ENCODE assay signal across 18 cellular contexts in genomic region chr21:38761531-38761930, GRCh38. TPM values are rescaled to one million over a fixed set of nuclear protein-coding genes. Genes with fewer than 3 reads are reported as not detected.
DNase-seq lines count a peak whose midpoint lies in the region; ATAC-seq and TF ChIP-seq lines count a peak whose summit lies in the region.
"Had no signal": no experiment of that assay in that cellular context is flagged by ENCODE, and none has a peak within 500 bp of the region (broad histone marks: within the 10 kb centered on the region; RNA-seq: fewer than 3 reads in every experiment).

No MANE protein-coding gene starts in this region.

- no peaks in the 10 kb centered on the region for H3K27me3 Mint-ChIP-seq in CD4-positive, alpha-beta T cell
- H3K27me3 Mint-ChIP-seq: T-cell had no signal

- TF ChIP-seq POLR2A in ovary (IDR thresholded peaks at IDR 0.05), result no peak

- no peak for DNase-seq in CD4-positive, alpha-beta T cell
- DNase-seq in adipocyte (ENCODE audit: low read depth), result no peak
- peak; percentile 16 for DNase-seq in hepatic stellate cell (ENCODE audit: low spot score)
- DNase-seq in ovary, result no peak
- no peak for DNase-seq in posterior cingulate gyrus
- no peak for DNase-seq in activated CD8-positive, alpha-beta memory T cell treated with anti-CD3 and anti-CD28 coated beads, Interleukin-2, amount 50 U/mL, for 4 hours
- DNase-seq: activated CD4-positive, alpha-beta T cell treated with anti-CD3 and anti-CD28 coated beads, Interleukin-2, amount 10 ng/mL, durations not matched to agents 24 days and 14 days; DMS79 treated with DMSO at 0.1 percent for 48 hours; NCI-H1048; NCI-H2029 treated with DMSO at 0.1 percent for 48 hours; NCI-H446 treated with DMSO at 0.1 percent for 48 hours; T-cell had no signal

- intact Hi-C loops in CD4-positive, alpha-beta T cell (cut with DNase I, micrococcal nuclease), result loop anchor here in 1 of 2 experiments (10.0 kb wide), 1 partner anchor 1197 kb away; no protein-coding TSS in a partner anchor
- intact Hi-C loops in ovary (cut with DNase I), result no loop called here
- intact Hi-C loops in posterior cingulate gyrus (cut with DNase I), result no loop called here

- peaks cover 12% of the 10 kb centered on the region for H3K4me1 ChIP-seq in adipocyte (ENCODE audit: control insufficient read depth, insufficient read depth, low read length)
- peaks cover 22% of the 10 kb centered on the region for H3K4me1 ChIP-seq in rectal smooth muscle tissue (ENCODE audit: control insufficient read depth, insufficient read depth, low read length)
- H3K4me1 ChIP-seq in ovary (ENCODE audit: insufficient read depth), result peaks cover 5% of the 10 kb centered on the region

- no peak for TF ChIP-seq EP300 in ovary (IDR thresholded peaks at IDR 0.05)

- H3K9me3 ChIP-seq in CD4-positive, alpha-beta T cell (ENCODE audit: control insufficient read depth, low read length), result no peaks in the 10 kb centered on the region
- peaks cover 3% of the 10 kb centered on the region for H3K9me3 ChIP-seq in adipocyte (ENCODE audit: control insufficient read depth, low read length)
- no peaks in the 10 kb centered on the region for H3K9me3 ChIP-seq in ovary

- no peaks in the 10 kb centered on the region for H3K36me3 ChIP-seq in adipocyte (ENCODE audit: control insufficient read depth, insufficient read depth, low read length, severe bottlenecking)
- no peaks in the 10 kb centered on the region for H3K36me3 ChIP-seq in rectal smooth muscle tissue (ENCODE audit: control insufficient read depth, insufficient read depth, low read length)
- no peaks in the 10 kb centered on the region for H3K36me3 ChIP-seq in ovary

- no peak for ATAC-seq in CD4-positive, alpha-beta T cell (ENCODE audit: poor library complexity)
- no peak for ATAC-seq in HG03045 (IDR thresholded peaks at IDR 0.05; ENCODE audit: unreplicated experiment)
- ATAC-seq: HCT116, K562, T-cell had no signal

- H3K9me3 Mint-ChIP-seq in CD4-positive, alpha-beta T cell, result no peaks in the 10 kb centered on the region

- no peak overlapping the region for H3K4me3 ChIP-seq in adipocyte (ENCODE audit: low read length)
- no peak overlapping the region for H3K4me3 ChIP-seq in rectal smooth muscle tissue (ENCODE audit: low read length)
- H3K4me3 ChIP-seq in ovary, result no peak overlapping the region
- H3K4me3 ChIP-seq: K562 had no signal

- peak overlapping the region; percentile 44 for H3K27ac Mint-ChIP-seq in CD4-positive, alpha-beta T cell
- H3K27ac Mint-ChIP-seq: activated CD4-positive, alpha-beta T cell treated with anti-CD3 and anti-CD28 coated beads, Interleukin-2, amount 10 ng/mL, durations not matched to agents 24 days and 14 days; activated T-helper 2 cell treated with anti-CD3 and anti-CD28 coated beads, Interferon-gamma antibody, Interleukin-2, Interleukin-4, amounts not matched to agents 10 μg/mL and 5 μg/mL and 100 μg/mL, durations not matched to agents 14 hours and 24 hours and 36 hours had no signal

- no peak for TF ChIP-seq CTCF in CD4-positive, alpha-beta T cell (IDR thresholded peaks at IDR 0.05)
- no peak for TF ChIP-seq CTCF in ovary (IDR thresholded peaks at IDR 0.05)

- CTCF ChIA-PET in CD4-positive, alpha-beta T cell (lab: Charles Lee), result interaction anchor here (0.6 kb wide), 1 partner anchor 20 kb away, joined by 3 read pairs; no protein-coding TSS in a partner anchor

- no peak overlapping the region for H3K4me3 Mint-ChIP-seq in CD4-positive, alpha-beta T cell
- H3K4me3 Mint-ChIP-seq: activated CD4-positive, alpha-beta T cell treated with anti-CD3 and anti-CD28 coated beads, Interleukin-2, amount 10 ng/mL, durations not matched to agents 24 days and 14 days; neural crest cell; T-cell had no signal

- POLR2A ChIA-PET in CD4-positive, alpha-beta T cell (lab: Charles Lee), result interaction anchor here (1.2 to 1.4 kb wide), 3 partner anchors 20 to 552 kb away, joined by 3 to 5 read pairs (median 5); partner anchors contain the start of genes BRWD1 and PSMG1

- no peaks in the 10 kb centered on the region for H3K4me1 Mint-ChIP-seq in CD4-positive, alpha-beta T cell (ENCODE audit: low read depth)
- H3K4me1 Mint-ChIP-seq: neural crest cell had no signal

- no peaks in the 10 kb centered on the region for H3K27me3 ChIP-seq in CD4-positive, alpha-beta T cell (ENCODE audit: control insufficient read depth, insufficient read depth, low read length)
- peaks cover 7% of the 10 kb centered on the region for H3K27me3 ChIP-seq in adipocyte (replicated peaks; ENCODE audit: control insufficient read depth, insufficient read depth, low read length)
- no peaks in the 10 kb centered on the region for H3K27me3 ChIP-seq in rectal smooth muscle tissue (ENCODE audit: control insufficient read depth, insufficient read depth, low read length)
- no peaks in the 10 kb centered on the region for H3K27me3 ChIP-seq in ovary

- WGBS in ovary, 3 donors, result 42 to 49% (median 46%) methylated on average over 4 of the region's 4 CpGs

- peak overlapping the region; percentile 4 for H3K9ac ChIP-seq in adipocyte (ENCODE audit: low read length)
- H3K9ac ChIP-seq in rectal smooth muscle tissue (ENCODE audit: low read length), result no peak overlapping the region

- no peaks in the 10 kb centered on the region for H3K36me3 Mint-ChIP-seq in CD4-positive, alpha-beta T cell (ENCODE audit: low read depth)
- H3K36me3 Mint-ChIP-seq: T-cell had no signal

- no peak overlapping the region for H3K27ac ChIP-seq in CD4-positive, alpha-beta T cell (ENCODE audit: low read depth, low read length)
- H3K27ac ChIP-seq in rectal smooth muscle tissue (ENCODE audit: low read depth, low read length), result peak overlapping the region; percentile 57
- no peak overlapping the region for H3K27ac ChIP-seq in ovary

RNA-seq across cellular contexts. Expression of gene ETS2, which starts 44.2 kb away (rescaled TPM):
- total RNA-seq in CD4-positive, alpha-beta T cell, result 10 to 100 TPM; 11.4 to 13.9 TPM
- 100 to 1,000 TPM in 2 of 7 donors, 10 to 100 TPM in 5; 57.5 to 152 (median 79.6) TPM for total RNA-seq in ovary
- polyA plus RNA-seq in ovary, result 10 to 100 TPM; 35.8 to 81.1 TPM
